Comparison of ENCODE assay signal across 18 cellular contexts in the genomic region with DNA sequence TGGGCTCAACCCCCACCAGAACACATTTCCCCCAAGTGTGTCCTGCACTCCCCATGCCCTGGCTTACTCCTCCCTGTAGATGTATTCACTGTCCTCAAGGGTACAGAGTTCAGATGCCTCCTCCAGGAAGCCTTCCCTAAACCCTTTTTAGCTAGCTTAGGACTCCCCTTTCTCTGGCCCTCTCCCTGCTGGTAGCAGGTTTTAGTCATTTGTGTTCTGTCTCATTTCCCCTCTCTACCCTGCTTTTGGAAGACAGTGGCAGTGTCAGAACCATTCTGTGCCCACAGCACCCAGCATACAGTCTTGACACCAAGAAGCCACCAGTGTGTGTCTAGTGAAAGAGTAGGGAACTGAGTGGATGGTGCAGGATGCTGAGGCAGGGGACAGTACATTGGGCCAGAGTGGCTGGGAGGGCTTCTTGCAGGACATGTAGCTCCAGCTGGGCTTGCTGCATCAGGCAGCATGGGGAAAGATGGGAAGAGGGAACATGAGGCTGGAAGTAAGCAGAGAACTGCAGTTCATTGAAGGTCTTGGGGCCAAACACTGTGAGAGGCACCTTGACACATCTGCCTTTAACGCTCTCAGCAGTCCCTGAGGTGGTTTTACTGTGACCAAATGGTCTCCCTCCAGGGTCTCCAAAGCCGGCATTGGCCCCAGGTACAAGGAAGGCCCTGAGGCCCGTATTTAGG. TPM values are rescaled to one million over a fixed set of nuclear protein-coding genes. Genes with fewer than 3 reads are reported as not detected.
DNase-seq lines count a peak whose midpoint lies in the region; ATAC-seq, FAIRE-seq and TF ChIP-seq lines count a peak whose summit lies in the region.
"Had no signal": no experiment of that assay in that cellular context is flagged by ENCODE, and none has a peak within 500 bp of the region (broad histone marks: within the 10 kb centered on the region; RNA-seq: fewer than 3 reads in every experiment).

No MANE protein-coding gene starts in this region.

- FAIRE-seq in A549 (lab: Jason Lieb, UNC) = no peak
- no peak for FAIRE-seq in D721Med (lab: Jason Lieb, UNC)
- FAIRE-seq in RCC 7860 (lab: Jason Lieb, UNC) = no peak
- FAIRE-seq: HTR-8/SVneo, pancreas had no signal

- H3K9me3 Mint-ChIP-seq in activated T-helper 1 cell treated with anti-CD3 and anti-CD28 coated beads, Interleukin-12 subunit alpha, Interleukin-12 subunit beta, Interleukin-2, Interleukin-4 antibody, amounts not matched to agents 30 ng/mL and 10 ng/mL and 1 ng/mL, durations not matched to agents 14 hours and 24 hours and 36 hours = no peaks in the 10 kb centered on the region
- no peaks in the 10 kb centered on the region for H3K9me3 Mint-ChIP-seq in natural killer cell
- H3K9me3 Mint-ChIP-seq: stimulated activated naive CD8-positive, alpha-beta T cell treated with anti-CD3 and anti-CD28 coated beads, Interleukin-15, Interleukin-2, amounts not matched to agents 100 ng/mL and 50 ng/mL, for 24 hours had no signal

- no peak for DNase-seq in A549 (ENCODE audit: low read depth in 1 of 2, low spot score in 1 of 2)
- peak; percentile 22 for DNase-seq in D721Med (ENCODE audit: insufficient read length, low spot score)
- DNase-seq in activated T-helper 1 cell treated with anti-CD3 and anti-CD28 coated beads, Interleukin-12 subunit alpha, Interleukin-12 subunit beta, Interleukin-2, Interleukin-4 antibody, amounts not matched to agents 30 ng/mL and 10 ng/mL and 1 ng/mL, durations not matched to agents 14 hours and 24 hours and 36 hours (ENCODE audit: low spot score) = no peak
- no peak for DNase-seq in natural killer cell
- DNase-seq in SKM-1 (lab: John Stamatoyannopoulos, UW; ENCODE audit: unreplicated experiment) = no peak
- DNase-seq in RCC 7860 (ENCODE audit: low spot score) = no peak
- no peak for DNase-seq in stimulated activated CD4-positive, alpha-beta T cell treated with anti-CD3 and anti-CD28 coated beads, Interleukin-4, amount 100 ng/mL, for 4 hours
- no peak for DNase-seq in omental fat pad (ENCODE audit: low spot score)
- DNase-seq: colonic mucosa, DMS153, mammary epithelial cell, PC-9 had no signal

- POLR2A ChIA-PET in A549 (lab: Yijun Ruan, JAX) = no interaction called here

- H3K9me3 ChIP-seq in A549 = no peaks in the 10 kb centered on the region
- H3K9me3 ChIP-seq: ascending aorta, colonic mucosa, pancreas, vagina had no signal

- H3K27me3 Mint-ChIP-seq in activated T-helper 1 cell treated with anti-CD3 and anti-CD28 coated beads, Interleukin-12 subunit alpha, Interleukin-12 subunit beta, Interleukin-2, Interleukin-4 antibody, amounts not matched to agents 30 ng/mL and 10 ng/mL and 1 ng/mL, durations not matched to agents 14 hours and 24 hours and 36 hours (ENCODE audit: insufficient read depth) = peaks cover 44% of the 10 kb centered on the region
- peaks cover 36 to 41% of the 10 kb centered on the region in 2 donors for H3K27me3 Mint-ChIP-seq in natural killer cell (ENCODE audit: low read depth in 2 of 2)

- no peak for TF ChIP-seq EP300 in A549 (IDR thresholded peaks at IDR 0.05)

- H3K4me3 ChIP-seq in A549 = no peak overlapping the region
- H3K4me3 ChIP-seq: ascending aorta, colonic mucosa, pancreas, PC-9, vagina had no signal

- CTCF ChIA-PET in A549 (lab: Yijun Ruan, JAX) = interaction anchor here (1.4 kb wide), 1 partner anchor 54 kb away, joined by 4 read pairs; no protein-coding TSS in a partner anchor

- WGBS in A549 (ENCODE audit: missing lambda C conversion rate) = 95% methylated on average over 3 of the region's 3 CpGs

- intact Hi-C loops in activated T-helper 1 cell treated with anti-CD3 and anti-CD28 coated beads, Interleukin-12 subunit alpha, Interleukin-12 subunit beta, Interleukin-2, Interleukin-4 antibody, amounts not matched to agents 30 ng/mL and 10 ng/mL and 1 ng/mL, durations not matched to agents 14 hours and 24 hours and 36 hours (cut with micrococcal nuclease) = no loop called here
- intact Hi-C loops in natural killer cell (cut with micrococcal nuclease) = no loop called here

- ATAC-seq in A549 = no peak
- no peak for ATAC-seq in natural killer cell
- ATAC-seq in omental fat pad (ENCODE audit: low FRiP score) = no peak
- ATAC-seq: pancreas had no signal

- no peak overlapping the region for H3K27ac ChIP-seq in A549
- H3K27ac ChIP-seq: ascending aorta, colonic mucosa, PC-9, vagina, VCaP had no signal

- peak overlapping the region; percentile 19 for H3K4me3 Mint-ChIP-seq in activated T-helper 1 cell treated with anti-CD3 and anti-CD28 coated beads, Interleukin-12 subunit alpha, Interleukin-12 subunit beta, Interleukin-2, Interleukin-4 antibody, amounts not matched to agents 30 ng/mL and 10 ng/mL and 1 ng/mL, durations not matched to agents 14 hours and 24 hours and 36 hours
- peak overlapping the region; percentile 28 for H3K4me3 Mint-ChIP-seq in natural killer cell
- H3K4me3 Mint-ChIP-seq: stimulated activated naive CD8-positive, alpha-beta T cell treated with anti-CD3 and anti-CD28 coated beads, Interleukin-15, Interleukin-2, amounts not matched to agents 100 ng/mL and 50 ng/mL, for 24 hours had no signal

- H3K4me1 ChIP-seq in A549 = peaks cover 21% of the 10 kb centered on the region; the same call in 2 of the 3 replicates

- no peak for TF ChIP-seq POLR2A in A549 (IDR thresholded peaks at IDR 0.05; ENCODE audit: low read length)

- no peaks in the 10 kb centered on the region for H3K4me1 Mint-ChIP-seq in activated T-helper 1 cell treated with anti-CD3 and anti-CD28 coated beads, Interleukin-12 subunit alpha, Interleukin-12 subunit beta, Interleukin-2, Interleukin-4 antibody, amounts not matched to agents 30 ng/mL and 10 ng/mL and 1 ng/mL, durations not matched to agents 14 hours and 24 hours and 36 hours (ENCODE audit: low read depth)
- H3K4me1 Mint-ChIP-seq in natural killer cell = peaks cover 0 to 34% of the 10 kb centered on the region in 2 donors

- no peak for TF ChIP-seq RAD21 in A549 (conservative IDR thresholded peaks at IDR 0.05 in 1 of 2, IDR thresholded peaks at IDR 0.05 in 1 of 2)

- TF ChIP-seq CTCF in A549 (IDR thresholded peaks at IDR 0.05) (no peak), D721Med (IDR thresholded peaks at IDR 0.05; ENCODE audit: insufficient read depth, missing control alignments) (no peak), natural killer cell (IDR thresholded peaks at IDR 0.05) (no peak), omental fat pad (IDR thresholded peaks at IDR 0.05) (no peak)

- H3K27ac Mint-ChIP-seq in activated T-helper 1 cell treated with anti-CD3 and anti-CD28 coated beads, Interleukin-12 subunit alpha, Interleukin-12 subunit beta, Interleukin-2, Interleukin-4 antibody, amounts not matched to agents 30 ng/mL and 10 ng/mL and 1 ng/mL, durations not matched to agents 14 hours and 24 hours and 36 hours = no peak overlapping the region
- H3K27ac Mint-ChIP-seq in natural killer cell = peak overlapping the region in 1 of 2 donors; percentile 86
- H3K27ac Mint-ChIP-seq: stimulated activated naive CD8-positive, alpha-beta T cell treated with anti-CD3 and anti-CD28 coated beads, Interleukin-15, Interleukin-2, amounts not matched to agents 100 ng/mL and 50 ng/mL, for 24 hours had no signal

- no peaks in the 10 kb centered on the region for H3K36me3 Mint-ChIP-seq in activated T-helper 1 cell treated with anti-CD3 and anti-CD28 coated beads, Interleukin-12 subunit alpha, Interleukin-12 subunit beta, Interleukin-2, Interleukin-4 antibody, amounts not matched to agents 30 ng/mL and 10 ng/mL and 1 ng/mL, durations not matched to agents 14 hours and 24 hours and 36 hours (ENCODE audit: low read depth)
- no peaks in the 10 kb centered on the region for H3K36me3 Mint-ChIP-seq in natural killer cell

- no peak overlapping the region for H3K4me2 ChIP-seq in A549

TF ChIP-seq in A549, 52 proteins besides CTCF, POLR2A, EP300 and RAD21:
- TF ChIP-seq ZFP36 (IDR thresholded peaks at IDR 0.05; ENCODE audit: borderline replicate concordance, partially characterized antibody) = peak; percentile 76
- TF ChIP-seq, protein P1, sequence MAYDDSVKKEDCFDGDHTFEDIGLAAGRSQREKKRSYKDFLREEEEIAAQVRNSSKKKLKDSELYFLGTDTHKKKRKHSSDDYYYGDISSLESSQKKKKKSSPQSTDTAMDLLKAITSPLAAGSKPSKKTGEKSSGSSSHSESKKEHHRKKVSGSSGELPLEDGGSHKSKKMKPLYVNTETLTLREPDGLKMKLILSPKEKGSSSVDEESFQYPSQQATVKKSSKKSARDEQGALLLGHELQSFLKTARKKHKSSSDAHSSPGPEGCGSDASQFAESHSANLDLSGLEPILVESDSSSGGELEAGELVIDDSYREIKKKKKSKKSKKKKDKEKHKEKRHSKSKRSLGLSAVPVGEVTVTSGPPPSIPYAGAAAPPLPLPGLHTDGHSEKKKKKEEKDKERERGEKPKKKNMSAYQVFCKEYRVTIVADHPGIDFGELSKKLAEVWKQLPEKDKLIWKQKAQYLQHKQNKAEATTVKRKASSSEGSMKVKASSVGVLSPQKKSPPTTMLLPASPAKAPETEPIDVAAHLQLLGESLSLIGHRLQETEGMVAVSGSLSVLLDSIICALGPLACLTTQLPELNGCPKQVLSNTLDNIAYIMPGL (CRISPR knock-in tag; IDR thresholded peaks at IDR 0.05; ENCODE audit: borderline replicate concordance) = no peak
- no peak for TF ChIP-seq CBX2 (IDR thresholded peaks at IDR 0.05; ENCODE audit: borderline replicate concordance, low read depth)

RNA-seq across cellular contexts. Expression of a gene that starts 2.5 kb away (rescaled TPM):
- polyA plus RNA-seq in A549 (2011; rRNA removed) (0.05 and 0.10 TPM in 2 replicates), A549 (2017; fragmentation: RNase III; extraction: RNeasy Plus Mini Kit Qiagen cat#74134 plus additional on column Dnase treatment) (0.18 to 0.25 TPM (median 0.22 TPM) in 3 replicates)
- polyA plus RNA-seq in A549 (2012; cell fraction: cytosol; rRNA removed) = 0.16 and 0.27 TPM in 2 replicates
- 0.22 and 0.47 TPM in 2 replicates for polyA plus RNA-seq in A549 (2012; cell fraction: nucleus; rRNA removed)
- 0.15 and 0.17 TPM in 2 replicates for polyA minus RNA-seq in A549 (2011; rRNA and poly(A)+ RNA removed)
- total RNA-seq in activated T-helper 1 cell treated with anti-CD3 and anti-CD28 coated beads, Interleukin-12 subunit alpha, Interleukin-12 subunit beta, Interleukin-2, Interleukin-4 antibody, amounts not matched to agents 30 ng/mL and 10 ng/mL and 1 ng/mL, durations not matched to agents 14 hours and 24 hours and 36 hours = not detected in 2 replicates
- total RNA-seq in natural killer cell (1 to 10 TPM; 1.2 to 3.3 (median 1.7) TPM), omental fat pad (under 1 TPM in 3 of 4 donors, not detected in 1; 0.12 to 0.93 (median 0.31) TPM)
- polyA plus RNA-seq: mammary epithelial cell had no signal
